32 cellular contexts compared by ENCODE assay signal in the genomic region with DNA sequence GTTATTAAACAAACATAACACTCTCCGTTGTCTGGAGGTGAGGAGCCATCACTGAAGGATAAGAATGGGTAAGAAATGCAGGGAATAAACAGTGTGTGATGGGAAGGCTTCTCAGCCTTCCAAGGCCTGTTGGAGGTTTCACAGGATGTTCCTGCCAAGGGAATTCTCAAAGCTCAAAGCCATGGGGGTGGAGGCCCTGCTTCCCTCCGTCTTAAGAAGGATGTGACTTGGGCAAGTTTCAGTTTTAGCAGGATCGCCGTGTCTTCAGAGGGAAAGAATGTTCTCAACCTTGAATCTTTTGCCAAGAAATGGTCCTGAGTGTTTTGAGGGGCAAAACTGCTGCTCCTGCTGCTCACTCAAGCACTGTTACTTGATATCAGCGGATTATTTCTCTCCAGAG. TPM values are rescaled to one million over a fixed set of nuclear protein-coding genes. Genes with fewer than 3 reads are reported as not detected.
A peak's percentile ranks its signal among the peaks of the same experiment; 100 is the strongest.
DNase-seq lines count a peak whose midpoint lies in the region; ATAC-seq and TF ChIP-seq lines count a peak whose summit lies in the region.
"Had no signal": no experiment of that assay in that cellular context is flagged by ENCODE, and none has a peak within 500 bp of the region (broad histone marks: within the 10 kb centered on the region; RNA-seq: fewer than 3 reads in every experiment).

No MANE protein-coding gene starts in this region.

- peak overlapping the region; percentile 88 to 93 for H2BK12ac ChIP-seq in mesenchymal stem cell (ENCODE audit: low read length in 2 of 2)

- peak overlapping the region; percentile 89 for H2BK120ac ChIP-seq in mesenchymal stem cell (ENCODE audit: low read depth, low read length)

- H3K36me3 ChIP-seq in left ventricle myocardium inferior, result no peaks in the 10 kb centered on the region
- H3K36me3 ChIP-seq in right atrium auricular region, result no peaks in the 10 kb centered on the region
- no peaks in the 10 kb centered on the region for H3K36me3 ChIP-seq in mesenchymal stem cell (ENCODE audit: control insufficient read depth in 1 of 2, insufficient read depth in 2 of 2, low read depth in 1 of 2, low read length in 2 of 2)
- no peaks in the 10 kb centered on the region for H3K36me3 ChIP-seq in aorta (ENCODE audit: control insufficient read depth in 1 of 2, insufficient read depth in 2 of 2, low read length in 1 of 2)
- no peaks in the 10 kb centered on the region for H3K36me3 ChIP-seq in transverse colon
- no peaks in the 10 kb centered on the region for H3K36me3 ChIP-seq in ascending aorta
- H3K36me3 ChIP-seq: HAP-1, spleen, uterus had no signal

- H3K4me2 ChIP-seq in mesenchymal stem cell (ENCODE audit: low read length, poor library complexity, severe bottlenecking), result no peak overlapping the region
- H3K4me2 ChIP-seq: A549 had no signal

- H2BK15ac ChIP-seq in mesenchymal stem cell (ENCODE audit: low read depth, poor library complexity, severe bottlenecking), result peak overlapping the region; percentile 71

- intact Hi-C loops in left ventricle myocardium inferior (cut with micrococcal nuclease) (no loop called here), aorta (cut with DNase I) (no loop called here), transverse colon (cut with DNase I; ENCODE audit: low total_unique reads) (no loop called here), ascending aorta (cut with DNase I) (no loop called here), left colon (cut with DNase I, micrococcal nuclease) (no loop called here)

- in situ Hi-C loops in transverse colon (cut with MboI; ENCODE audit: low pct_ligation_motif_present in 1 of 4, low pct_unique_long_range_greater_than_20kb in 1 of 4, low sequenced_read_pairs in 3 of 4), result no loop called here

- no peak for TF ChIP-seq EP300 in transverse colon (IDR thresholded peaks at IDR 0.05; ENCODE audit: low read depth)

- TF ChIP-seq CTCF in left ventricle myocardium inferior (IDR thresholded peaks at IDR 0.05; ENCODE audit: borderline replicate concordance) (no peak), right atrium auricular region (IDR thresholded peaks at IDR 0.05) (no peak), choroid plexus epithelial cell (conservative IDR thresholded peaks at IDR 0.05; ENCODE audit: low read depth, low read length) (no peak), transverse colon (IDR thresholded peaks at IDR 0.05) (no peak), ascending aorta (IDR thresholded peaks at IDR 0.05) (no peak)

- peak overlapping the region; percentile 86 to 96 for H3K18ac ChIP-seq in mesenchymal stem cell (ENCODE audit: low read depth in 1 of 2, low read length in 2 of 2)

- H2AFZ ChIP-seq in mesenchymal stem cell (ENCODE audit: low read depth, low read length), result peak overlapping the region; percentile 51

- H3K4ac ChIP-seq in mesenchymal stem cell (ENCODE audit: low read depth in 1 of 2, low read length in 2 of 2), result peak overlapping the region; percentile 85 to 96

- H3K9me3 ChIP-seq in left ventricle myocardium inferior (replicated peaks), result no peaks in the 10 kb centered on the region
- H3K9me3 ChIP-seq in right atrium auricular region, result no peaks in the 10 kb centered on the region
- no peaks in the 10 kb centered on the region for H3K9me3 ChIP-seq in mesenchymal stem cell (ENCODE audit: control insufficient read depth, low read length)
- H3K9me3 ChIP-seq in aorta (ENCODE audit: control insufficient read depth, low read length), result no peaks in the 10 kb centered on the region
- H3K9me3 ChIP-seq in transverse colon, result no peaks in the 10 kb centered on the region
- H3K9me3 ChIP-seq in ascending aorta, result no peaks in the 10 kb centered on the region
- H3K9me3 ChIP-seq: A549, HAP-1, spleen, uterus had no signal

- peak overlapping the region; percentile 97 for H4K91ac ChIP-seq in mesenchymal stem cell (ENCODE audit: low read length)

- ATAC-seq in aorta (ENCODE audit: low FRiP score) (peak; percentile 50), left colon (no peak)
- ATAC-seq: A549; activated T-helper 17 cell treated with anti-CD3 and anti-CD28 coated beads, Interleukin-2, amount 50 U/mL, for 72 hours; stimulated activated effector memory CD8-positive, alpha-beta T cell treated with anti-CD3 and anti-CD28 coated beads, Interleukin-12 subunit alpha, Interleukin-12 subunit beta, amount 100 ng/mL, for 72 hours had no signal

- no peak overlapping the region for H3K27ac ChIP-seq in left ventricle myocardium inferior (replicated peaks)
- no peak overlapping the region for H3K27ac ChIP-seq in right atrium auricular region
- no peak overlapping the region for H3K27ac ChIP-seq in mesenchymal stem cell (ENCODE audit: low read length, poor library complexity, severe bottlenecking)
- no peak overlapping the region for H3K27ac ChIP-seq in aorta (ENCODE audit: low read depth in 1 of 2, low read length in 2 of 2)
- H3K27ac ChIP-seq in transverse colon, result no peak overlapping the region
- no peak overlapping the region for H3K27ac ChIP-seq in ascending aorta
- H3K27ac ChIP-seq: A549, C4-2B, uterus had no signal

- H3K27me3 ChIP-seq in left ventricle myocardium inferior (ENCODE audit: low read depth) (peaks cover 1% of the 10 kb centered on the region), right atrium auricular region (no peaks in the 10 kb centered on the region), mesenchymal stem cell (ENCODE audit: control insufficient read depth in 1 of 2, insufficient read depth in 1 of 2, low read length in 2 of 2) (peaks cover 0 to 8% of the 10 kb centered on the region in 2 experiments), aorta (ENCODE audit: control insufficient read depth in 1 of 2, insufficient read depth in 2 of 2, low read length in 1 of 2) (no peaks in the 10 kb centered on the region), transverse colon (no peaks in the 10 kb centered on the region), ascending aorta (no peaks in the 10 kb centered on the region)
- H3K27me3 ChIP-seq: spleen, uterus had no signal

- peak overlapping the region in 1 of 2 experiments; percentile 54 for H3K23ac ChIP-seq in mesenchymal stem cell (ENCODE audit: low read length in 2 of 2)

- peak; percentile 27 for DNase-seq in left ventricle myocardium inferior
- DNase-seq in right atrium auricular region (ENCODE audit: low spot score), result no peak
- peak; percentile 37 for DNase-seq in choroid plexus epithelial cell (ENCODE audit: low read depth)
- DNase-seq in mesenchymal stem cell, result peak; percentile 36
- DNase-seq in aorta, result peak in 1 of 2 donors; percentile 52
- no peak for DNase-seq in transverse colon
- no peak for DNase-seq in ascending aorta (ENCODE audit: low spot score in 2 of 2)
- DNase-seq in left colon, result no peak
- DNase-seq: activated B cell treated with CpG ODN at 0.5 μM for 24 hours; activated CD4-positive, alpha-beta T cell treated with anti-CD3 and anti-CD28 coated beads, Interleukin-2, amount 50 U/mL, for 4 hours; activated CD8-positive, alpha-beta memory T cell treated with anti-CD3 and anti-CD28 coated beads, Interleukin-2, amount 50 U/mL, for 4 hours; Calu3; effector CD8-positive, alpha-beta T cell; NCI-H1105 treated with DMSO at 0.1 percent for 48 hours; NCI-H2029 treated with DMSO at 0.1 percent for 48 hours; NCI-H82; nucleus accumbens; spleen; stimulated activated CD4-positive, alpha-beta T cell treated with anti-CD3 and anti-CD28 coated beads, Interleukin-2, amount 100 ng/mL, for 48 hours; substantia nigra; T-helper 9 cell; uterus had no signal

- H3K9ac ChIP-seq in mesenchymal stem cell (ENCODE audit: low read length), result peak overlapping the region; percentile 33

- H3K4me1 ChIP-seq in left ventricle myocardium inferior (peaks cover 10% of the 10 kb centered on the region), right atrium auricular region (no peaks in the 10 kb centered on the region), mesenchymal stem cell (ENCODE audit: control insufficient read depth, insufficient read depth, low read depth, low read length) (peaks cover 2% of the 10 kb centered on the region), aorta (ENCODE audit: control insufficient read depth in 1 of 2, insufficient read depth in 2 of 2, low read length in 2 of 2) (no peaks in the 10 kb centered on the region), transverse colon (peaks cover 0 to 4% (median 0%) of the 10 kb centered on the region in 4 donors), ascending aorta (no peaks in the 10 kb centered on the region)
- H3K4me1 ChIP-seq: A549, HAP-1, uterus had no signal

- 70% methylated on average over 5 of the region's 5 CpGs for WGBS in mesenchymal stem cell
- WGBS in aorta, 2 donors, result 38 to 41% methylated on average over 5 of the region's 5 CpGs
- 75 to 88% methylated on average over 1 to 5 of the region's 5 CpGs for WGBS in transverse colon (ENCODE audit: low coverage in 1 of 2), 2 donors

- H3K14ac ChIP-seq in mesenchymal stem cell (ENCODE audit: low read length in 2 of 2), result no peak overlapping the region

- no peak overlapping the region for H2AK5ac ChIP-seq in mesenchymal stem cell (ENCODE audit: low read length, severe bottlenecking)

- H2BK5ac ChIP-seq in mesenchymal stem cell (ENCODE audit: low read depth, low read length, poor library complexity, severe bottlenecking), result no peak overlapping the region

- no peak for TF ChIP-seq POLR2A in transverse colon (IDR thresholded peaks at IDR 0.05)

- H4K8ac ChIP-seq in mesenchymal stem cell (ENCODE audit: low read length), result peak overlapping the region; percentile 97

- H3K79me1 ChIP-seq in mesenchymal stem cell (replicated peaks; ENCODE audit: low read length, poor library complexity, severe bottlenecking), result no peaks in the 10 kb centered on the region

- no peak overlapping the region for H3K4me3 ChIP-seq in left ventricle myocardium inferior
- H3K4me3 ChIP-seq in right atrium auricular region, result no peak overlapping the region
- no peak overlapping the region for H3K4me3 ChIP-seq in choroid plexus epithelial cell (ENCODE audit: low read depth, low read length)
- H3K4me3 ChIP-seq in mesenchymal stem cell (ENCODE audit: insufficient read depth in 1 of 2, low read depth in 1 of 2, low read length in 2 of 2), result no peak overlapping the region
- H3K4me3 ChIP-seq in aorta (ENCODE audit: low read length in 2 of 2), result no peak overlapping the region
- no peak overlapping the region for H3K4me3 ChIP-seq in transverse colon
- H3K4me3 ChIP-seq in ascending aorta, result no peak overlapping the region
- H3K4me3 ChIP-seq: A549, HAP-1, lung, spleen, uterus had no signal

RNA-seq across cellular contexts. Expression of a gene that starts 41.7 kb away (rescaled TPM):
- total RNA-seq in left ventricle myocardium inferior (not detected), right atrium auricular region (under 1 TPM in 1 of 2 donors, not detected in 1; 0.20 TPM), aorta (not detected), transverse colon (not detected), ascending aorta (not detected), left colon (not detected)
- polyA plus RNA-seq in mesenchymal stem cell (2013, experiment 1 of 2), result not detected
- not detected for polyA plus RNA-seq in mesenchymal stem cell (2013, experiment 2 of 2)
- not detected for polyA plus RNA-seq in aorta
- total RNA-seq: activated B cell treated with CpG ODN at 0.5 μM for 24 hours; activated T-helper 17 cell treated with anti-CD3 and anti-CD28 coated beads, Interleukin-2, amount 50 U/mL, for 72 hours; Calu3; cerebellum; Daoy; epithelial cell of proximal tubule; lung; myocyte; spleen had no signal
- polyA plus RNA-seq: spleen had no signal

RNA-seq across cellular contexts. Expression of a gene that starts 51.4 kb away (rescaled TPM):
- 0.38 TPM for total RNA-seq in left ventricle myocardium inferior
- total RNA-seq in right atrium auricular region, result 1 to 10 TPM in 1 of 2 donors, under 1 TPM in 1; 0.93 to 3.1 TPM
- polyA plus RNA-seq in mesenchymal stem cell (2013, experiment 1 of 2), result 0.11 TPM
- not detected for polyA plus RNA-seq in mesenchymal stem cell (2013, experiment 2 of 2)
- total RNA-seq in aorta, result 10 to 100 TPM in 1 of 2 donors, 1 to 10 TPM in 1; 2.7 to 12.6 TPM
- 1 to 10 TPM; 3.0 to 4.3 TPM for polyA plus RNA-seq in aorta
- 1 to 10 TPM in 2 of 4 donors, not detected in 2; 1.6 to 4.4 TPM for total RNA-seq in transverse colon
- total RNA-seq in ascending aorta, result 1.6 TPM
- 1 to 10 TPM; 1.1 to 1.5 TPM for total RNA-seq in left colon
- total RNA-seq: Calu3, Daoy, epithelial cell of proximal tubule, myocyte had no signal
- polyA plus RNA-seq: A549 had no signal

RNA-seq across cellular contexts. Expression of a gene that starts 53.2 kb away (rescaled TPM):
- total RNA-seq in left ventricle myocardium inferior, result not detected
- total RNA-seq in right atrium auricular region, result not detected
- polyA plus RNA-seq in mesenchymal stem cell (2013, experiment 1 of 2), result 0.04 TPM
- 0.07 TPM for polyA plus RNA-seq in mesenchymal stem cell (2013, experiment 2 of 2)
- not detected for total RNA-seq in aorta
- polyA plus RNA-seq in aorta, result not detected
- not detected for total RNA-seq in transverse colon
- not detected for total RNA-seq in ascending aorta
- not detected for total RNA-seq in left colon
- total RNA-seq: activated B cell treated with CpG ODN at 0.5 μM for 24 hours; activated T-helper 17 cell treated with anti-CD3 and anti-CD28 coated beads, Interleukin-2, amount 50 U/mL, for 72 hours; Calu3; cerebellum; Daoy; epithelial cell of proximal tubule; myocyte had no signal
- polyA plus RNA-seq: A549 had no signal

Comparison
In these comparisons a context has a peak if more than half of its experiments do, and no peak if none do; other contexts are left out.
1. DNase-seq: peak in left ventricle myocardium inferior (single experiment), choroid plexus epithelial cell (single experiment) and mesenchymal stem cell (single experiment); none in right atrium auricular region (single experiment), transverse colon (single experiment), ascending aorta (0 of 2) and left colon (0 of 2).